34 cellular contexts compared by ENCODE assay signal in genomic region chr4:72911316-72911715, GRCh38.
"Had no signal": no experiment of that assay in that cellular context is flagged by ENCODE, and none has a peak within 500 bp of the region (broad histone marks: within the 10 kb centered on the region; RNA-seq: fewer than 3 reads in every experiment).

No MANE protein-coding gene starts in this region.

- H3K9me3 ChIP-seq: MG63 had no signal

- H3K4me3 ChIP-seq: MG63 had no signal

- H3K9ac ChIP-seq: KMS-11 had no signal

- H3K4me2 ChIP-seq: KMS-11 had no signal

- H3K27ac ChIP-seq: KMS-11 had no signal

- H3K27me3 ChIP-seq: MG63 had no signal

- H3K36me3 ChIP-seq: MG63 had no signal

- DNase-seq: Karpas-422, Kasumi-1, KG1, MG63, MM.1S, MV-4-11, NCI-H1048, NCI-H1092, NCI-H1092 treated with DMSO at 0.1 percent for 48 hours, NCI-H1105, NCI-H1105 treated with DMSO at 0.1 percent for 48 hours, NCI-H1417, NCI-H1417 treated with DMSO at 0.1 percent for 48 hours, NCI-H1436, NCI-H1436 treated with DMSO at 0.1 percent for 48 hours, NCI-H146, NCI-H1694, NCI-H1694 treated with DMSO at 0.1 percent for 48 hours, NCI-H187, NCI-H187 treated with DMSO at 0.1 percent for 48 hours, NCI-H1930, NCI-H2029, NCI-H2029 treated with DMSO at 0.1 percent for 48 hours, NCI-H2081, NCI-H2081 treated with DMSO at 0.1 percent for 48 hours, NCI-H2107, NCI-H2171, NCI-H2171 treated with DMSO at 0.1 percent for 48 hours, NCI-H2227 treated with DMSO at 0.1 percent for 48 hours, NCI-H226, NCI-H345, NCI-H446, NCI-H446 treated with DMSO at 0.1 percent for 48 hours had no signal
